Comparison of ENCODE assay signal across 23 cellular contexts in the genomic region with DNA sequence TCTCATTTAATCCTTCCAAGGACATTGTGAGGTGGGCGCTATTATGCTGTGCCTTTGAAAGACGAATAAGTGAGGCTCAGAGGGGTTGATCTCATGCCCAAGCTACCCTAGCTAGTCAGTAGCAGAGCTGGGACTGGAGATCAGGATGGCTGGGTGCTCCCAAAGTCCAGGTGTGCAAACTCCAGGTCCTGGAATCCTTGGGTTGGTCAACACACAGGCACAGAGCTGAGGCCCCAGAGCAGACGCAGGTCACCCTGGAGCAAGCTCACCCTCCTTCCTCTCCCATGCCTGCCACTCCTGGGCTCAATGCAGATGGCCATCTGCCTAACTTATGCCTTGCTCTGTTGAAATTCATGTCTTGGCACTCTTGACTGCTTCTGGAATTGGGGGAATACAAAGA.
"Had no signal": no experiment of that assay in that cellular context is flagged by ENCODE, and none has a peak within 500 bp of the region (broad histone marks: within the 10 kb centered on the region; RNA-seq: fewer than 3 reads in every experiment).

No MANE protein-coding gene starts in this region.

- H3K27me3 ChIP-seq: testis had no signal

- H3K4me1 ChIP-seq: pancreas, psoas muscle, testis, transverse colon had no signal

- H3K4me3 Mint-ChIP-seq: activated naive CD8-positive, alpha-beta T cell; nephron had no signal

- H3K27ac ChIP-seq: pancreas, psoas muscle, testis, transverse colon, VCaP had no signal

- H3K36me3 Mint-ChIP-seq: activated naive CD8-positive, alpha-beta T cell had no signal

- H3K27ac Mint-ChIP-seq: activated naive CD8-positive, alpha-beta T cell; nephron had no signal

- DNase-seq: activated CD4-positive, alpha-beta T cell treated with anti-CD3 and anti-CD28 coated beads for 48 hours; activated CD4-positive, alpha-beta T cell treated with anti-CD3 and anti-CD28 coated beads, Interleukin-2, amount 50 U/mL, for 48 hours; activated effector memory CD4-positive, alpha-beta T cell treated with Interleukin-2 at 50 U/mL for 16 hours; activated naive CD4-positive, alpha-beta T cell treated with Interleukin-2 at 50 U/mL for 16 hours; anterior cingulate cortex; cerebellar nuclear complex; cortex of kidney; foreskin fibroblast; left ventricle myocardium superior; mammary epithelial cell; pancreas; psoas muscle; right cardiac atrium; stimulated activated CD4-positive, alpha-beta T cell treated with anti-CD3 and anti-CD28 coated beads, Interleukin-2, amount 100 ng/mL, for 48 hours; stimulated activated naive CD4-positive, alpha-beta T cell treated with Interleukin-2 at 50 U/mL for 16 hours; testis; transverse colon had no signal

- H3K9me3 ChIP-seq: pancreas, psoas muscle, testis, transverse colon had no signal

- ATAC-seq: activated CD4-positive, CD25-positive, alpha-beta regulatory T cell treated with anti-CD3 and anti-CD28 coated beads, Interleukin-2, amount 50 U/mL, for 24 hours; left ventricle myocardium superior; pancreas; psoas muscle; right cardiac atrium had no signal

- FAIRE-seq: endothelial cell of umbilical vein, pancreas, TTC549 had no signal

- H3K36me3 ChIP-seq: pancreas, transverse colon had no signal

- H3K4me1 Mint-ChIP-seq: nephron had no signal

- H3K4me3 ChIP-seq: pancreas, psoas muscle, testis, transverse colon had no signal
